Comparison of ENCODE assay signal across 8 cellular contexts in the genomic region with DNA sequence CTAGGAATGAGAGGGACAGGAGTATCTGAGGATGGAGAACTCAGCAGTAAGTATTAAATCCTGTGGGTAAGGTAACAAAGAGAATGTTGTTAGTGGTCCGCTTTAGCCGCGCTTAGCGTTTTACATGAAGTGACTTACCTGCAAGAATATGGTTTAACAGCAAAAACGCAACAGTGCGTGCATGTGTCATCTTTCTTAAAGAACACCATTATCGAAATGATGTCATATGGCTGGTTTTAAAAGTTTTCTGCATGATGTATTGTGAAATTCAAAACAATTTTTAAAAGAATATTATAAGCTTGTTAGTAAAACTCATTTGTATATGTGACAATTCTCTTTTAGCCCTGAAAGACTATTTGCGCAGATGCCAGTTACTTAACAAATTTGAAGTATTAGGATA. TPM values are rescaled to one million over a fixed set of nuclear protein-coding genes. Genes with fewer than 3 reads are reported as not detected.
DNase-seq lines count a peak whose midpoint lies in the region; ATAC-seq and TF ChIP-seq lines count a peak whose summit lies in the region.

No MANE protein-coding gene starts in this region.

- peak overlapping the region; percentile 98 for H3K9ac ChIP-seq in neural cell (ENCODE audit: low read length)

- peak overlapping the region; percentile 95 for H3K27ac ChIP-seq in CD4-positive, alpha-beta memory T cell (ENCODE audit: low read depth, low read length)
- no peak overlapping the region for H3K27ac ChIP-seq in effector memory CD4-positive, alpha-beta T cell (ENCODE audit: insufficient read depth, low read length, poor library complexity, severe bottlenecking)
- H3K27ac ChIP-seq in neural cell (ENCODE audit: low read length) = no peak overlapping the region

- H3K36me3 Mint-ChIP-seq in CD4-positive, alpha-beta memory T cell = peaks cover 0 to 31% of the 10 kb centered on the region in 2 donors

- peaks cover 62% of the 10 kb centered on the region for H3K4me1 ChIP-seq in CD4-positive, alpha-beta memory T cell (ENCODE audit: insufficient read depth, low read length)
- peaks cover 36% of the 10 kb centered on the region for H3K4me1 ChIP-seq in effector memory CD4-positive, alpha-beta T cell (ENCODE audit: control insufficient read depth, insufficient read depth, low read length, poor library complexity, severe bottlenecking)

- POLR2A ChIA-PET in CD4-positive, alpha-beta memory T cell (lab: Charles Lee; ENCODE audit: partially characterized antibody) = interaction anchor here (0.6 to 3.1 kb wide), 2 partner anchors 8 to 14 kb away, joined by 3 to 19 read pairs; no protein-coding TSS in a partner anchor

- no peak for TF ChIP-seq CTCF in neural cell (IDR thresholded peaks at IDR 0.05; ENCODE audit: poor library complexity, severe bottlenecking)

- H3K9me3 ChIP-seq in CD4-positive, alpha-beta memory T cell (ENCODE audit: control insufficient read depth in 1 of 2, low read length in 2 of 2) = no peaks in the 10 kb centered on the region
- H3K9me3 ChIP-seq in MG63 (no peaks in the 10 kb centered on the region), neural cell (ENCODE audit: low read length) (no peaks in the 10 kb centered on the region)
- no peaks in the 10 kb centered on the region for H3K9me3 ChIP-seq in effector memory CD4-positive, alpha-beta T cell (ENCODE audit: control insufficient read depth, low read length)

- H3K79me2 ChIP-seq in neural cell (replicated peaks; ENCODE audit: insufficient read depth, low read length) = peaks cover 58% of the 10 kb centered on the region

- no peaks in the 10 kb centered on the region for H3K27me3 Mint-ChIP-seq in CD4-positive, alpha-beta memory T cell

- TF ChIP-seq RAD21 in neural cell (conservative IDR thresholded peaks at IDR 0.05) = no peak

- H3K4me2 ChIP-seq in neural cell (ENCODE audit: low read length) = peak overlapping the region; percentile 100

- H3K9me2 ChIP-seq in neural cell (ENCODE audit: insufficient read depth, low read length) = no peaks in the 10 kb centered on the region

- H3K4me1 Mint-ChIP-seq in CD4-positive, alpha-beta memory T cell = peaks cover 20 to 33% (median 27%) of the 10 kb centered on the region in 4 donors

- no peaks in the 10 kb centered on the region for H3K27me3 ChIP-seq in CD4-positive, alpha-beta memory T cell (ENCODE audit: insufficient read depth, low read length)
- H3K27me3 ChIP-seq in MG63 (no peaks in the 10 kb centered on the region), neural cell (ENCODE audit: insufficient read depth, low read depth, low read length) (peaks cover 10% of the 10 kb centered on the region)
- no peaks in the 10 kb centered on the region for H3K27me3 ChIP-seq in effector memory CD4-positive, alpha-beta T cell (replicated peaks; ENCODE audit: control insufficient read depth, insufficient read depth, low read length, poor library complexity, severe bottlenecking)

- peaks cover 5% of the 10 kb centered on the region for H4K20me1 ChIP-seq in neural cell (ENCODE audit: insufficient read depth)

- no peak for DNase-seq in CD4-positive, alpha-beta memory T cell
- no peak for DNase-seq in MG63
- DNase-seq in effector memory CD4-positive, alpha-beta T cell = no peak
- no peak for DNase-seq in stimulated activated naive CD4-positive, alpha-beta T cell (lab: John Stamatoyannopoulos, UW)

- CTCF ChIA-PET in CD4-positive, alpha-beta memory T cell (lab: Charles Lee; ENCODE audit: partially characterized antibody) = no interaction called here

- intact Hi-C loops in CD4-positive, alpha-beta memory T cell (cut with micrococcal nuclease) = loop anchor here (10.0 kb wide), 2 partner anchors 766 to 964 kb away; partner anchors contain the start of genes LLPH and XPOT

- H3K4me3 Mint-ChIP-seq in CD4-positive, alpha-beta memory T cell = peak overlapping the region; percentile 91 to 98 (median 92)

- H2AFZ ChIP-seq in neural cell (ENCODE audit: low read depth, low read length) = no peak overlapping the region

- H3K36me3 ChIP-seq in CD4-positive, alpha-beta memory T cell (ENCODE audit: insufficient read depth, low read length) = no peaks in the 10 kb centered on the region
- H3K36me3 ChIP-seq in MG63 (peaks cover 25% of the 10 kb centered on the region), neural cell (ENCODE audit: insufficient read depth, low read length) (no peaks in the 10 kb centered on the region)
- H3K36me3 ChIP-seq in effector memory CD4-positive, alpha-beta T cell (ENCODE audit: control insufficient read depth, insufficient read depth, low read length) = no peaks in the 10 kb centered on the region

- peak overlapping the region; percentile 71 to 89 for H3K4me3 ChIP-seq in CD4-positive, alpha-beta memory T cell (ENCODE audit: low read length in 2 of 2)
- peak overlapping the region; percentile 77 for H3K4me3 ChIP-seq in MG63
- H3K4me3 ChIP-seq in effector memory CD4-positive, alpha-beta T cell (ENCODE audit: insufficient read depth, low read depth, low read length, poor library complexity, severe bottlenecking) = peak overlapping the region; percentile 89
- H3K4me3 ChIP-seq in neural cell (ENCODE audit: low read length) = peak overlapping the region; percentile 98

- no peaks in the 10 kb centered on the region for H3F3A ChIP-seq in neural cell (ENCODE audit: insufficient read depth, low read length, poor library complexity, severe bottlenecking)

- no peaks in the 10 kb centered on the region for H3K9me3 Mint-ChIP-seq in CD4-positive, alpha-beta memory T cell

- TF ChIP-seq EP300 in neural cell (conservative IDR thresholded peaks at IDR 0.05; ENCODE audit: poor library complexity, severe bottlenecking) = no peak

- ATAC-seq in GM19324 (IDR thresholded peaks at IDR 0.05; ENCODE audit: low FRiP score, unreplicated experiment) (no peak), GM21528 (IDR thresholded peaks at IDR 0.05; ENCODE audit: low FRiP score, unreplicated experiment) (no peak), HG03439 (IDR thresholded peaks at IDR 0.05; ENCODE audit: unreplicated experiment) (no peak)

- H3K27ac Mint-ChIP-seq in CD4-positive, alpha-beta memory T cell = peak overlapping the region; percentile 91 to 97 (median 93)

TF ChIP-seq in neural cell, 6 proteins besides CTCF, POLR2A, EP300 and RAD21:
- no peak for TF ChIP-seq TAF1 (IDR thresholded peaks at IDR 0.05; ENCODE audit: low read depth)
- TF ChIP-seq MXI1 (conservative IDR thresholded peaks at IDR 0.05; ENCODE audit: poor library complexity, severe bottlenecking) = no peak
- TF ChIP-seq EZH2 (IDR thresholded peaks at IDR 0.05; ENCODE audit: borderline replicate concordance, insufficient read depth, low read length, poor library complexity, severe bottlenecking) = no peak
- TF ChIP-seq SMC3 (conservative IDR thresholded peaks at IDR 0.05; ENCODE audit: poor library complexity) = no peak
- TF ChIP-seq REST (IDR thresholded peaks at IDR 0.05; ENCODE audit: borderline replicate concordance) = no peak
- no peak for TF ChIP-seq POLR2AphosphoS5 (IDR thresholded peaks at IDR 0.05)

RNA-seq across cellular contexts. Expression of gene LEMD3, which starts 1.7 kb away (rescaled TPM):
- 10 to 100 TPM; 50.0 to 52.6 TPM for total RNA-seq in CD4-positive, alpha-beta memory T cell
- 10 to 100 TPM; 25.0 to 25.6 TPM for polyA plus RNA-seq in CD4-positive, alpha-beta memory T cell
- 14.6 and 25.1 TPM in 2 replicates for total RNA-seq in MG63 (2014; rRNA removed; shearing (Covaris generic); ENCODE audit: low replicate concordance)
- polyA plus RNA-seq in neural cell = 38.8 and 41.0 TPM in 2 replicates
- polyA minus RNA-seq in neural cell = 85.0 and 97.1 TPM in 2 replicates

RNA-seq across cellular contexts. Expression of gene WIF1, which starts 50.0 kb away (rescaled TPM):
- total RNA-seq in CD4-positive, alpha-beta memory T cell = not detected
- polyA plus RNA-seq in CD4-positive, alpha-beta memory T cell = not detected
- total RNA-seq in MG63 (2014; rRNA removed; shearing (Covaris generic); ENCODE audit: low replicate concordance) = 0.23 TPM in 1 of 2 replicates, not detected in the other
- 0.77 and 1.7 TPM in 2 replicates for polyA plus RNA-seq in neural cell
- polyA minus RNA-seq in neural cell = 0.24 and 1.5 TPM in 2 replicates
